8 cellular contexts compared by ENCODE assay signal in genomic region chr22:47570851-47571250, GRCh38.
"Had no signal": no experiment of that assay in that cellular context is flagged by ENCODE, and none has a peak within 500 bp of the region (broad histone marks: within the 10 kb centered on the region; RNA-seq: fewer than 3 reads in every experiment).

No MANE protein-coding gene starts in this region.

- H3K27ac ChIP-seq: GM23248, HL-60 had no signal

- H3K36me3 ChIP-seq: HAP-1 had no signal

- H2AFZ ChIP-seq: GM23248 had no signal

- H3K4me3 ChIP-seq: GM23248, HAP-1 had no signal

- ATAC-seq: HCT116 had no signal

- H3K27ac Mint-ChIP-seq: HFFc6 had no signal

- H3K9ac ChIP-seq: GM23248 had no signal

- H3K9me3 ChIP-seq: HAP-1 had no signal

- DNase-seq: GM23248, GOT3, H7, HFFc6, IMR-90 had no signal

- H3K4me1 ChIP-seq: HAP-1 had no signal

- H3K4me3 Mint-ChIP-seq: HFFc6 had no signal
